15 cellular contexts compared by ENCODE assay signal in genomic region chr19:1473424-1473851, GRCh38. TPM values are rescaled to one million over a fixed set of nuclear protein-coding genes. Genes with fewer than 3 reads are reported as not detected.
DNase-seq lines count a peak whose midpoint lies in the region; ATAC-seq and TF ChIP-seq lines count a peak whose summit lies in the region.
"Had no signal": no experiment of that assay in that cellular context is flagged by ENCODE, and none has a peak within 500 bp of the region (broad histone marks: within the 10 kb centered on the region; RNA-seq: fewer than 3 reads in every experiment).

No MANE protein-coding gene starts in this region.

- intact Hi-C loops in Panc1 (cut with micrococcal nuclease; ENCODE audit: unreplicated experiment) (no loop called here), CD14-positive monocyte (cut with micrococcal nuclease) (no loop called here)

- no peak overlapping the region for H3K4me3 Mint-ChIP-seq in activated naive CD8-positive, alpha-beta T cell treated with anti-CD3 and anti-CD28 coated beads for 36 hours
- no peak overlapping the region for H3K4me3 Mint-ChIP-seq in activated naive CD8-positive, alpha-beta T cell treated with anti-CD3 and anti-CD28 coated beads, Interleukin-2, amount 50 U/mL, for 24 hours
- peak overlapping the region in 1 of 2 donors; percentile 71 for H3K4me3 Mint-ChIP-seq in CD14-positive monocyte

- H3K18ac ChIP-seq in neuronal stem cell (ENCODE audit: low read length) = no peak overlapping the region

- peak overlapping the region; percentile 30 for H3K9ac ChIP-seq in neuronal stem cell (ENCODE audit: low read depth, low read length, poor library complexity)

- WGBS in neuronal stem cell (ENCODE audit: extremely low coverage in 2 of 2, insufficient read length in 2 of 2, insufficient replicate concordance in 1 of 2), 2 donors = no CpG with 5 or more reads among the region's 7 CpGs

- in situ Hi-C loops in Panc1 (cut with HindIII; ENCODE audit: low pct_unique_long_range_greater_than_20kb, low sequenced_read_pairs) = no loop called here

- H3K9me3 Mint-ChIP-seq in activated naive CD8-positive, alpha-beta T cell treated with anti-CD3 and anti-CD28 coated beads for 36 hours = no peaks in the 10 kb centered on the region
- H3K9me3 Mint-ChIP-seq in activated naive CD8-positive, alpha-beta T cell treated with anti-CD3 and anti-CD28 coated beads, Interleukin-2, amount 50 U/mL, for 24 hours = no peaks in the 10 kb centered on the region
- peaks cover 0 to 16% (median 2%) of the 10 kb centered on the region in 7 donors for H3K9me3 Mint-ChIP-seq in CD14-positive monocyte

- CTCF ChIA-PET in Panc1 (lab: Charles Lee) = no interaction called here

- DNase-seq in activated naive CD8-positive, alpha-beta T cell treated with anti-CD3 and anti-CD28 coated beads for 36 hours = no peak
- no peak for DNase-seq in activated naive CD8-positive, alpha-beta T cell treated with anti-CD3 and anti-CD28 coated beads, Interleukin-2, amount 50 U/mL, for 24 hours
- no peak for DNase-seq in Panc1 (ENCODE audit: low read depth, low spot score)
- peak in 3 of 61 donors; percentile 31 to 54 (median 40) for DNase-seq in caudate nucleus (lab: John Stamatoyannopoulos, UW)
- no peak for DNase-seq in neuronal stem cell (ENCODE audit: low spot score)
- DNase-seq in CD14-positive monocyte (ENCODE audit: low spot score) = no peak
- DNase-seq: Caco-2, MM.1S, NCI-H1105, NCI-H187 treated with DMSO at 0.1 percent for 48 hours, NCI-H510A had no signal

- H3K27ac ChIP-seq in Panc1 (ENCODE audit: low read length) (no peak overlapping the region), caudate nucleus (ENCODE audit: low read depth, low read length) (peak overlapping the region; percentile 73), neuronal stem cell (replicated peaks; ENCODE audit: low read length) (no peak overlapping the region)
- H3K27ac ChIP-seq: C4-2B, SJSA1 had no signal

- H3K27ac Mint-ChIP-seq in activated naive CD8-positive, alpha-beta T cell treated with anti-CD3 and anti-CD28 coated beads for 36 hours = peak overlapping the region; percentile 21
- H3K27ac Mint-ChIP-seq in activated naive CD8-positive, alpha-beta T cell treated with anti-CD3 and anti-CD28 coated beads, Interleukin-2, amount 50 U/mL, for 24 hours = no peak overlapping the region
- H3K27ac Mint-ChIP-seq in CD14-positive monocyte = no peak overlapping the region

- no peak overlapping the region for H3K14ac ChIP-seq in neuronal stem cell (ENCODE audit: low read length)

- peak overlapping the region; percentile 34 for H2AK5ac ChIP-seq in neuronal stem cell (ENCODE audit: low read depth, low read length)

- POLR2A ChIA-PET in Panc1 (lab: Charles Lee) = no interaction called here

- H3K23ac ChIP-seq in neuronal stem cell (ENCODE audit: low read depth, low read length, poor library complexity) = peak overlapping the region; percentile 67

- peaks cover 14% of the 10 kb centered on the region for H3K27me3 Mint-ChIP-seq in activated naive CD8-positive, alpha-beta T cell treated with anti-CD3 and anti-CD28 coated beads for 36 hours
- peaks cover 11% of the 10 kb centered on the region for H3K27me3 Mint-ChIP-seq in activated naive CD8-positive, alpha-beta T cell treated with anti-CD3 and anti-CD28 coated beads, Interleukin-2, amount 50 U/mL, for 24 hours
- H3K27me3 Mint-ChIP-seq in CD14-positive monocyte (ENCODE audit: low read depth in 3 of 3) = peaks cover 32 to 57% (median 46%) of the 10 kb centered on the region in 3 donors

- H3K4ac ChIP-seq in neuronal stem cell (ENCODE audit: low read length) = no peak overlapping the region

- H4K8ac ChIP-seq in neuronal stem cell (ENCODE audit: low read depth, low read length) = no peak overlapping the region

- H3K4me1 Mint-ChIP-seq in activated naive CD8-positive, alpha-beta T cell treated with anti-CD3 and anti-CD28 coated beads for 36 hours = peaks cover 12% of the 10 kb centered on the region
- H3K4me1 Mint-ChIP-seq in activated naive CD8-positive, alpha-beta T cell treated with anti-CD3 and anti-CD28 coated beads, Interleukin-2, amount 50 U/mL, for 24 hours = peaks cover 15% of the 10 kb centered on the region
- peaks cover 30% of the 10 kb centered on the region for H3K4me1 Mint-ChIP-seq in CD14-positive monocyte

- H3K9me3 ChIP-seq in Panc1 (ENCODE audit: control insufficient read depth, insufficient read depth, low read depth, low read length) (no peaks in the 10 kb centered on the region), neuronal stem cell (replicated peaks in 1 of 2; ENCODE audit: control insufficient read depth in 2 of 2, insufficient read depth in 1 of 2, low read depth in 1 of 2, low read length in 2 of 2) (peaks cover 0 to 1% of the 10 kb centered on the region in 2 donors)
- H3K9me3 ChIP-seq: Caco-2 had no signal

- H3K4me3 ChIP-seq in Panc1 (ENCODE audit: low read depth in 2 of 2, low read length in 2 of 2) = no peak overlapping the region
- no peak overlapping the region for H3K4me3 ChIP-seq in neuronal stem cell (ENCODE audit: low read length in 2 of 2)
- H3K4me3 ChIP-seq: SJSA1 had no signal

- no TSS peak for BruUV-seq in Panc1 (replicated peaks; lab: Mats Ljungman, UMichigan)

- peak overlapping the region; percentile 56 for H2BK15ac ChIP-seq in neuronal stem cell (ENCODE audit: low read length)

- no peak overlapping the region for H3K4me2 ChIP-seq in neuronal stem cell (ENCODE audit: insufficient read depth, low read length, poor library complexity, severe bottlenecking)

- no peak for ATAC-seq in activated naive CD8-positive, alpha-beta T cell treated with anti-CD3 and anti-CD28 coated beads, Interleukin-2, amount 50 U/mL, for 24 hours
- ATAC-seq in Panc1 (peak; percentile 12; the same call in 1 of the 2 replicates), GM21737 (IDR thresholded peaks at IDR 0.05; ENCODE audit: unreplicated experiment) (no peak), esophagus mucosa (no peak)

- H3K4me1 ChIP-seq in Panc1 (ENCODE audit: control insufficient read depth, insufficient read depth, low read length) = peaks cover 4% of the 10 kb centered on the region
- H3K4me1 ChIP-seq in neuronal stem cell (ENCODE audit: control insufficient read depth in 2 of 2, insufficient read depth in 1 of 2, low read depth in 1 of 2, low read length in 2 of 2) = peaks cover 9 to 21% of the 10 kb centered on the region in 2 donors

- no peak overlapping the region for H2AFZ ChIP-seq in neuronal stem cell (ENCODE audit: low read length)

- H3K27me3 ChIP-seq in Panc1 (ENCODE audit: control insufficient read depth, insufficient read depth, low read length) = no peaks in the 10 kb centered on the region
- H3K27me3 ChIP-seq in neuronal stem cell (ENCODE audit: control insufficient read depth in 3 of 3, insufficient read depth in 3 of 3, low read depth in 1 of 3, low read length in 3 of 3) = peaks cover 0 to 34% (median 16%) of the 10 kb centered on the region in 3 experiments

- no peak overlapping the region for H2BK120ac ChIP-seq in neuronal stem cell (ENCODE audit: low read depth, low read length)

- H3K79me1 ChIP-seq in neuronal stem cell (ENCODE audit: low read depth, low read length) = peaks cover 23% of the 10 kb centered on the region

- peaks cover 7% of the 10 kb centered on the region for H3K36me3 Mint-ChIP-seq in activated naive CD8-positive, alpha-beta T cell treated with anti-CD3 and anti-CD28 coated beads for 36 hours
- peaks cover 4% of the 10 kb centered on the region for H3K36me3 Mint-ChIP-seq in activated naive CD8-positive, alpha-beta T cell treated with anti-CD3 and anti-CD28 coated beads, Interleukin-2, amount 50 U/mL, for 24 hours (ENCODE audit: low read depth)
- peaks cover 20 to 34% of the 10 kb centered on the region in 2 donors for H3K36me3 Mint-ChIP-seq in CD14-positive monocyte

- TF ChIP-seq CTCF in Panc1 (IDR thresholded peaks at IDR 0.05) = no peak
- no peak for TF ChIP-seq CTCF in CD14-positive monocyte (IDR thresholded peaks at IDR 0.05)

- no peak overlapping the region for H2BK12ac ChIP-seq in neuronal stem cell (ENCODE audit: low read length)

- no peaks in the 10 kb centered on the region; the same call in 1 of the 2 replicates for H3K36me3 ChIP-seq in Panc1 (ENCODE audit: control insufficient read depth, insufficient read depth, low read length)
- H3K36me3 ChIP-seq in neuronal stem cell (replicated peaks in 1 of 2; ENCODE audit: control insufficient read depth in 2 of 2, insufficient read depth in 2 of 2, low read length in 2 of 2) = peaks cover 2 to 40% of the 10 kb centered on the region in 2 donors

- H4K91ac ChIP-seq in neuronal stem cell (ENCODE audit: low read depth, low read length, poor library complexity) = no peak overlapping the region

- no peak overlapping the region for H2BK5ac ChIP-seq in neuronal stem cell (ENCODE audit: low read length)

RNA-seq across cellular contexts. Expression of gene C19orf25, which starts 5.6 kb away (rescaled TPM):
- 10 to 100 TPM; 27.0 to 28.7 TPM for total RNA-seq in activated naive CD8-positive, alpha-beta T cell treated with anti-CD3 and anti-CD28 coated beads for 36 hours
- 34.7 TPM for total RNA-seq in Panc1 (2021; ENCODE audit: unreplicated experiment)
- 31.1 TPM for polyA plus RNA-seq in Panc1 (2012; ENCODE audit: insufficient read length)
- polyA plus RNA-seq in neuronal stem cell (2013, experiment 1 of 2) = 22.9 TPM
- 21.4 TPM for polyA plus RNA-seq in neuronal stem cell (2013, experiment 2 of 2)
- polyA plus RNA-seq in CD14-positive monocyte = 10 to 100 TPM; 19.9 to 20.9 TPM
- 19.2 TPM for total RNA-seq in esophagus mucosa

RNA-seq across cellular contexts. Expression of gene PCSK4, which starts 16.7 kb away (rescaled TPM):
- 1 to 10 TPM; 1.5 to 1.7 TPM for total RNA-seq in activated naive CD8-positive, alpha-beta T cell treated with anti-CD3 and anti-CD28 coated beads for 36 hours
- total RNA-seq in Panc1 (2021; ENCODE audit: unreplicated experiment) = 9.9 TPM
- polyA plus RNA-seq in Panc1 (2012; ENCODE audit: insufficient read length) = 13.5 TPM
- polyA plus RNA-seq in neuronal stem cell (2013, experiment 1 of 2) = 8.3 TPM
- polyA plus RNA-seq in neuronal stem cell (2013, experiment 2 of 2) = 7.9 TPM
- under 1 TPM in 1 of 2 donors, not detected in 1; 0.34 TPM for polyA plus RNA-seq in CD14-positive monocyte
- total RNA-seq in esophagus mucosa = 1.2 TPM

RNA-seq across cellular contexts. Expression of gene REEP6, which starts 17.5 kb away (rescaled TPM):
- 1 to 10 TPM; 1.3 to 1.8 TPM for total RNA-seq in activated naive CD8-positive, alpha-beta T cell treated with anti-CD3 and anti-CD28 coated beads for 36 hours
- total RNA-seq in Panc1 (2021; ENCODE audit: unreplicated experiment) (9.2 TPM), esophagus mucosa (8.5 TPM)
- polyA plus RNA-seq in Panc1 (2012; ENCODE audit: insufficient read length) = 15.8 TPM
- 18.0 TPM for polyA plus RNA-seq in neuronal stem cell (2013, experiment 1 of 2)
- 17.5 TPM for polyA plus RNA-seq in neuronal stem cell (2013, experiment 2 of 2)
- polyA plus RNA-seq in CD14-positive monocyte = 1 to 10 TPM in 1 of 2 donors, under 1 TPM in 1; 0.51 to 1.8 TPM

RNA-seq across cellular contexts. Expression of gene APC2, which starts 23.5 kb away (rescaled TPM):
- under 1 TPM; 0.21 to 0.26 TPM for total RNA-seq in activated naive CD8-positive, alpha-beta T cell treated with anti-CD3 and anti-CD28 coated beads for 36 hours
- total RNA-seq in Panc1 (2021; ENCODE audit: unreplicated experiment) = 11.9 TPM
- polyA plus RNA-seq in Panc1 (2012; ENCODE audit: insufficient read length) = 14.5 TPM
- polyA plus RNA-seq in neuronal stem cell (2013, experiment 1 of 2) = 3.4 TPM
- 3.9 TPM for polyA plus RNA-seq in neuronal stem cell (2013, experiment 2 of 2)
- not detected for polyA plus RNA-seq in CD14-positive monocyte
- total RNA-seq in esophagus mucosa = 0.48 TPM
- total RNA-seq: SJSA1 had no signal

RNA-seq across cellular contexts. Expression of gene RPS15, which starts 35.2 kb away (rescaled TPM):
- 1,000 to 10,000 TPM; 1,472 to 1,524 TPM for total RNA-seq in activated naive CD8-positive, alpha-beta T cell treated with anti-CD3 and anti-CD28 coated beads for 36 hours
- total RNA-seq in Panc1 (2021; ENCODE audit: unreplicated experiment) (1,067 TPM), esophagus mucosa (1,167 TPM)
- 2,091 TPM for polyA plus RNA-seq in Panc1 (2012; ENCODE audit: insufficient read length)
- polyA plus RNA-seq in neuronal stem cell (2013, experiment 1 of 2) = 3,965 TPM
- polyA plus RNA-seq in neuronal stem cell (2013, experiment 2 of 2) = 3,732 TPM
- 1,000 to 10,000 TPM; 1,318 to 1,526 TPM for polyA plus RNA-seq in CD14-positive monocyte
